19 cellular contexts compared by ENCODE assay signal in genomic region chr6:75566137-75566767, GRCh38. TPM values are rescaled to one million over a fixed set of nuclear protein-coding genes. Genes with fewer than 3 reads are reported as not detected.
A peak's percentile ranks its signal among the peaks of the same experiment; 100 is the strongest.
DNase-seq lines count a peak whose midpoint lies in the region; ATAC-seq, FAIRE-seq and TF ChIP-seq lines count a peak whose summit lies in the region.
"Had no signal": no experiment of that assay in that cellular context is flagged by ENCODE, and none has a peak within 500 bp of the region (broad histone marks: within the 10 kb centered on the region; RNA-seq: fewer than 3 reads in every experiment).

No MANE protein-coding gene starts in this region.

- H2AFZ ChIP-seq in K562 (ENCODE audit: low read depth, low read length): no peak overlapping the region

- DNase-seq in K562 (ENCODE audit: extremely low read depth in 1 of 4, low spot score in 3 of 4): no peak
- DNase-seq in vagina (ENCODE audit: extremely low spot score in 2 of 2): no peak
- no peak for DNase-seq in 8988T
- DNase-seq: AML-193; Caco-2; Calu3; CD4-positive, alpha-beta T cell; CD8-positive, alpha-beta T cell; DMS79 treated with DMSO at 0.1 percent for 48 hours; GF-D8 had no signal

- CTCF ChIA-PET in HEK293 (lab: Yijun Ruan, JAX) (interaction anchor here (1.1 kb wide), 1 partner anchor 10 kb away, joined by 5 read pairs; no protein-coding TSS in a partner anchor), K562 (lab: Yijun Ruan, JAX; ENCODE audit: low intra/inter-chr PET ratio) (no interaction called here)

- H3K4me3 ChIP-seq in BLaER1 (peak overlapping the region; percentile 15; the same call in 1 of the 2 replicates), HEK293 (ENCODE audit: low read depth, low read length) (no peak overlapping the region), K562 (no peak overlapping the region), vagina (no peak overlapping the region)
- H3K4me3 ChIP-seq: A549 had no signal

- H3K36me3 ChIP-seq in BLaER1 (no peaks in the 10 kb centered on the region), HEK293 (ENCODE audit: control insufficient read depth in 2 of 2, insufficient read depth in 1 of 2, low read length in 2 of 2) (no peaks in the 10 kb centered on the region), K562 (ENCODE audit: control insufficient read depth, insufficient read depth, low read length) (no peaks in the 10 kb centered on the region), vagina (no peaks in the 10 kb centered on the region)

- peaks cover 44% of the 10 kb centered on the region for H3K9me3 ChIP-seq in BLaER1
- no peaks in the 10 kb centered on the region; the same call in 1 of the 2 replicates for H3K9me3 ChIP-seq in HEK293 (ENCODE audit: control insufficient read depth, insufficient read depth, low read depth, low read length)
- H3K9me3 ChIP-seq in K562 (replicated peaks; ENCODE audit: control insufficient read depth, insufficient read depth, low read depth, low read length): no peaks in the 10 kb centered on the region
- peaks cover 3% of the 10 kb centered on the region for H3K9me3 ChIP-seq in vagina

- POLR2A ChIA-PET in HEK293 (lab: Yijun Ruan, JAX) (no interaction called here), K562 (lab: Yijun Ruan, JAX) (interaction anchor here (0.7 kb wide), 1 partner anchor 9 kb away, joined by 3 read pairs; no protein-coding TSS in a partner anchor)

- H3K27ac ChIP-seq in BLaER1 (no peak overlapping the region), HEK293 (ENCODE audit: extremely low read depth, low read depth, low read length) (no peak overlapping the region), K562 (ENCODE audit: extremely low read depth, low read depth, low read length) (no peak overlapping the region), vagina (no peak overlapping the region)
- H3K27ac ChIP-seq: A549, C4-2B had no signal

- H3K27me3 ChIP-seq in BLaER1 (no peaks in the 10 kb centered on the region), K562 (ENCODE audit: control insufficient read depth in 2 of 2, insufficient read depth in 2 of 2, low read length in 2 of 2) (no peaks in the 10 kb centered on the region; a peak in 1 of 5 replicates), vagina (no peaks in the 10 kb centered on the region)

- H3K79me2 ChIP-seq in K562 (ENCODE audit: control insufficient read depth, insufficient read depth, low read length): no peaks in the 10 kb centered on the region

- intact Hi-C loops in K562 (cut with micrococcal nuclease) (no loop called here), vagina (cut with DNase I) (no loop called here)

- H3K4me2 ChIP-seq in BLaER1: no peak overlapping the region
- no peak overlapping the region for H3K4me2 ChIP-seq in K562 (ENCODE audit: insufficient read depth, low read length)
- H3K4me2 ChIP-seq: A549 had no signal

- no peak for TF ChIP-seq EP300 in K562 (IDR thresholded peaks at IDR 0.05; ENCODE audit: low read length)

- H4K20me1 ChIP-seq in BLaER1 (no peaks in the 10 kb centered on the region), K562 (replicated peaks; ENCODE audit: control insufficient read depth, insufficient read depth, low read length) (no peaks in the 10 kb centered on the region)

- no peak for FAIRE-seq in K562 (lab: Jason Lieb, UNC)
- FAIRE-seq: A549, D721Med, G401.6, GM12891, GM19239 had no signal

- no peaks in the 10 kb centered on the region for H3K9me1 ChIP-seq in K562 (ENCODE audit: control insufficient read depth, insufficient read depth, low read length)

- H3K4me1 ChIP-seq in BLaER1 (no peaks in the 10 kb centered on the region), HEK293 (ENCODE audit: control insufficient read depth, insufficient read depth, low read length) (no peaks in the 10 kb centered on the region), K562 (replicated peaks in 1 of 2; ENCODE audit: control insufficient read depth in 2 of 2, insufficient read depth in 2 of 2, low read length in 2 of 2) (no peaks in the 10 kb centered on the region), vagina (no peaks in the 10 kb centered on the region)
- H3K4me1 ChIP-seq: A549, Caco-2 had no signal

- TF ChIP-seq POLR2A in K562 (conservative IDR thresholded peaks at IDR 0.05) (no peak), vagina (IDR thresholded peaks at IDR 0.05) (no peak)

- in situ Hi-C loops in K562 (cut with MboI): no loop called here

- TF ChIP-seq CTCF in HEK293 (tag by site-specific recombination; IDR thresholded peaks at IDR 0.05) (no peak), K562 (IDR thresholded peaks at IDR 0.05 in 2 of 3, conservative IDR thresholded peaks at IDR 0.05 in 1 of 3; ENCODE audit: insufficient read depth in 2 of 3, low read depth in 1 of 3, low read length in 3 of 3) (no peak), vagina (IDR thresholded peaks at IDR 0.05) (no peak)

- no peak for ATAC-seq in K562
- ATAC-seq in HG02981 (IDR thresholded peaks at IDR 0.05; ENCODE audit: unreplicated experiment): no peak
- ATAC-seq: A549; CD8-positive, alpha-beta T cell had no signal

- no peak for TF ChIP-seq RAD21 in K562 (CRISPR knock-in tag; conservative IDR thresholded peaks at IDR 0.05 in 1 of 2, IDR thresholded peaks at IDR 0.05 in 1 of 2)

- H3K9ac ChIP-seq in BLaER1: no peak overlapping the region
- H3K9ac ChIP-seq in K562 (ENCODE audit: insufficient read depth in 1 of 2, low read depth in 2 of 2, low read length in 2 of 2): no peak overlapping the region

- no TSS peak for BruUV-seq in K562 (replicated peaks; lab: Mats Ljungman, UMichigan)

- 3% methylated on average over 2 of the region's 2 CpGs for WGBS in K562 (ENCODE audit: insufficient coverage, low coverage, missing lambda C conversion rate)

TF ChIP-seq in HEK293, 187 proteins besides CTCF, POLR2A, EP300 and RAD21 (continues in another document):
- TF ChIP-seq TRIM28 (IDR thresholded peaks at IDR 0.05; ENCODE audit: borderline replicate concordance, low read length): peak; percentile 82; the same call in 1 of the 2 replicates
- peak; percentile 92 for TF ChIP-seq SETDB1 (IDR thresholded peaks at IDR 0.05; ENCODE audit: insufficient read length, low read length)
- TF ChIP-seq KLF10 (tag by site-specific recombination; IDR thresholded peaks at IDR 0.05): no peak
- TF ChIP-seq ZNF114 (tag by site-specific recombination; IDR thresholded peaks at IDR 0.05): no peak
- TF ChIP-seq IKZF3 (tag by site-specific recombination; IDR thresholded peaks at IDR 0.05): no peak

TF ChIP-seq in K562, 482 proteins besides CTCF, POLR2A, EP300 and RAD21:
- peak; percentile 66; the same call in 1 of the 2 replicates for TF ChIP-seq CBX5 (IDR thresholded peaks at IDR 0.05; ENCODE audit: borderline replicate concordance, low read depth)
- TF ChIP-seq ZNF124 (CRISPR knock-in tag; IDR thresholded peaks at IDR 0.05): no peak

RNA-seq across cellular contexts. Expression of gene SENP6, which starts 35.4 kb away (rescaled TPM):
- 48.5 and 222 TPM in 2 replicates for total RNA-seq in K562 (2011; cell fraction: chromatin; rRNA removed; ENCODE audit: low replicate concordance)
- total RNA-seq in K562 (2011; cell fraction: nucleolus; rRNA removed): 23.3 and 32.6 TPM in 2 replicates
- 72.3 and 122 TPM in 2 replicates for total RNA-seq in K562 (2011; cell fraction: nucleoplasm; rRNA removed)
- 31.4 and 37.8 TPM in 2 replicates for total RNA-seq in K562 (2014; rRNA removed)
- 79.4 and 89.9 TPM in 2 replicates for total RNA-seq in K562 (2014; rRNA removed; fragmentation: Illumina TruSeq; extraction: Trizol)
- total RNA-seq in K562 (2015; rRNA removed; fragmentation: Illumina TruSeq; extraction: Trizol): 59.7 and 65.9 TPM in 2 replicates
- 52.9 and 60.2 TPM in 2 replicates for total RNA-seq in K562 (2021)
- polyA plus RNA-seq in K562 (2011; rRNA removed): 33.6 and 43.7 TPM in 2 replicates
- polyA plus RNA-seq in K562 (2011; cell fraction: cytosol; rRNA removed): 5.2 and 9.1 TPM in 2 replicates
- 21.5 and 23.7 TPM in 2 replicates for polyA plus RNA-seq in K562 (2011; cell fraction: nucleus; rRNA removed)
- 32.8 and 39.2 TPM in 2 replicates for polyA plus RNA-seq in K562 (2012)
- 48.2 and 57.7 TPM in 2 replicates for polyA plus RNA-seq in K562 (2014; fragmentation: Illumina TruSeq; extraction: Trizol)
- 10 to 100 TPM; 11.1 to 12.6 TPM for polyA plus RNA-seq in K562 (2014; fragmentation: Nextera tagmentation; extraction: Ambion mirVana)
- polyA plus RNA-seq in K562 (2014; rRNA removed): 42.2 and 46.8 TPM in 2 replicates
- polyA minus RNA-seq in K562 (2011; rRNA and poly(A)+ RNA removed): 55.8 and 68.9 TPM in 2 replicates
- polyA minus RNA-seq in K562 (2011; cell fraction: cytosol; rRNA and poly(A)+ RNA removed): 15.6 and 21.2 TPM in 2 replicates
- polyA minus RNA-seq in K562 (2011; cell fraction: nucleus; rRNA and poly(A)+ RNA removed): 43.8 and 69.5 TPM in 2 replicates
- 78.8 TPM for total RNA-seq in vagina
